Comparison of ENCODE assay signal across 8 cellular contexts in genomic region chr7:12729112-12729511, GRCh38. TPM values are rescaled to one million over a fixed set of nuclear protein-coding genes. Genes with fewer than 3 reads are reported as not detected.
DNase-seq lines count a peak whose midpoint lies in the region; ATAC-seq and TF ChIP-seq lines count a peak whose summit lies in the region.

No MANE protein-coding gene starts in this region.

- H3K4me3 ChIP-seq in cardiac fibroblast (replicated peaks in 1 of 2; ENCODE audit: low read depth in 2 of 2, low read length in 2 of 2), result no peak overlapping the region
- no peak overlapping the region for H3K4me3 ChIP-seq in mesenchymal stem cell (ENCODE audit: insufficient read depth in 1 of 2, low read depth in 1 of 2, low read length in 2 of 2)

- no peaks in the 10 kb centered on the region for H3K36me3 ChIP-seq in mesenchymal stem cell (ENCODE audit: control insufficient read depth in 1 of 2, insufficient read depth in 2 of 2, low read depth in 1 of 2, low read length in 2 of 2)

- no peak overlapping the region for H2AFZ ChIP-seq in mesenchymal stem cell (ENCODE audit: low read depth, low read length)

- ATAC-seq in GM19467 (IDR thresholded peaks at IDR 0.05; ENCODE audit: unreplicated experiment), result no peak

- no peak overlapping the region for H2AK5ac ChIP-seq in mesenchymal stem cell (ENCODE audit: low read length, severe bottlenecking)

- no peak overlapping the region for H4K91ac ChIP-seq in mesenchymal stem cell (ENCODE audit: low read length)

- 77% methylated on average over 4 of the region's 7 CpGs for WGBS in mesenchymal stem cell

- H2BK12ac ChIP-seq in mesenchymal stem cell (ENCODE audit: low read length in 2 of 2), result peak overlapping the region in 1 of 2 experiments; percentile 70

- no peak overlapping the region for H2BK15ac ChIP-seq in mesenchymal stem cell (ENCODE audit: low read depth, poor library complexity, severe bottlenecking)

- H3K14ac ChIP-seq in mesenchymal stem cell (ENCODE audit: low read length in 2 of 2), result no peak overlapping the region

- DNase-seq in ELF-1 (ENCODE audit: low read depth, low spot score) (peak; percentile 28), NCI-H2171 (lab: John Stamatoyannopoulos, UW) (peak; percentile 87), cardiac fibroblast (ENCODE audit: low read depth in 2 of 2) (peak; percentile 74 to 85), mesenchymal stem cell (peak; percentile 47), GM19238 (ENCODE audit: insufficient read length, low spot score) (no peak)
- DNase-seq in activated CD4-positive, alpha-beta T cell treated with anti-CD3 and anti-CD28 coated beads for 1 hour, result no peak
- DNase-seq in effector CD4-positive, alpha-beta T cell, result no peak

- peaks cover 2% of the 10 kb centered on the region for H3K4me1 ChIP-seq in mesenchymal stem cell (ENCODE audit: control insufficient read depth, insufficient read depth, low read depth, low read length)

- H3K27me3 ChIP-seq in mesenchymal stem cell (ENCODE audit: control insufficient read depth in 1 of 2, insufficient read depth in 1 of 2, low read length in 2 of 2), result no peaks in the 10 kb centered on the region

- H3K4me2 ChIP-seq in mesenchymal stem cell (ENCODE audit: low read length, poor library complexity, severe bottlenecking), result no peak overlapping the region

- no peak for TF ChIP-seq CTCF in cardiac fibroblast (IDR thresholded peaks at IDR 0.05; ENCODE audit: low read depth, low read length)

- no peaks in the 10 kb centered on the region for H3K9me3 ChIP-seq in mesenchymal stem cell (ENCODE audit: control insufficient read depth, low read length)

- no peak overlapping the region for H3K27ac ChIP-seq in mesenchymal stem cell (ENCODE audit: low read length, poor library complexity, severe bottlenecking)

- no peak overlapping the region for H4K8ac ChIP-seq in mesenchymal stem cell (ENCODE audit: low read length)

- no peak overlapping the region for H2BK120ac ChIP-seq in mesenchymal stem cell (ENCODE audit: low read depth, low read length)

- H3K9ac ChIP-seq in mesenchymal stem cell (ENCODE audit: low read length), result no peak overlapping the region

- H3K4ac ChIP-seq in mesenchymal stem cell (ENCODE audit: low read depth in 1 of 2, low read length in 2 of 2), result no peak overlapping the region

- no peak overlapping the region for H2BK5ac ChIP-seq in mesenchymal stem cell (ENCODE audit: low read depth, low read length, poor library complexity, severe bottlenecking)

- no peak overlapping the region for H3K23ac ChIP-seq in mesenchymal stem cell (ENCODE audit: low read length in 2 of 2)

- no peaks in the 10 kb centered on the region for H3K79me1 ChIP-seq in mesenchymal stem cell (replicated peaks; ENCODE audit: low read length, poor library complexity, severe bottlenecking)

- no peak overlapping the region for H3K18ac ChIP-seq in mesenchymal stem cell (ENCODE audit: low read depth in 1 of 2, low read length in 2 of 2)

RNA-seq across cellular contexts. Expression of gene ARL4A, which starts 41.7 kb away (rescaled TPM):
- polyA plus RNA-seq in mesenchymal stem cell (2013, experiment 1 of 2), result 28.2 TPM
- polyA plus RNA-seq in mesenchymal stem cell (2013, experiment 2 of 2), result 27.7 TPM

Comparison
In these comparisons a context has a peak if more than half of its experiments do, and no peak if none do; other contexts are left out.
1. DNase-seq: peak in ELF-1 (single experiment), NCI-H2171 (single experiment), cardiac fibroblast (2 of 2) and mesenchymal stem cell (single experiment); none in GM19238 (single experiment), activated CD4-positive, alpha-beta T cell treated with anti-CD3 and anti-CD28 coated beads for 1 hour (single experiment) and effector CD4-positive, alpha-beta T cell (single experiment).